ENCODE assay signal across 10 cellular contexts in genomic region chr2:28394997-28395333, GRCh38. TPM values are rescaled to one million over a fixed set of nuclear protein-coding genes. Genes with fewer than 3 reads are reported as not detected.
DNase-seq lines count a peak whose midpoint lies in the region.
"Had no signal": no experiment of that assay in that cellular context is flagged by ENCODE, and none has a peak within 500 bp of the region (broad histone marks: within the 10 kb centered on the region; RNA-seq: fewer than 3 reads in every experiment).

No MANE protein-coding gene starts in this region.

- no peak overlapping the region for H3K4me3 Mint-ChIP-seq in activated naive CD4-positive, alpha-beta T cell treated with anti-CD3 and anti-CD28 coated beads, Interleukin-2, amount 50 U/mL, for 24 hours
- H3K4me3 Mint-ChIP-seq: B cell had no signal

- no peaks in the 10 kb centered on the region for H3K36me3 Mint-ChIP-seq in activated naive CD4-positive, alpha-beta T cell treated with anti-CD3 and anti-CD28 coated beads, Interleukin-2, amount 50 U/mL, for 24 hours

- peak overlapping the region; percentile 85 to 87 for H3K4me3 ChIP-seq in duodenal mucosa (ENCODE audit: low read depth in 1 of 2, low read length in 2 of 2)
- peak overlapping the region; percentile 72 to 93 for H3K4me3 ChIP-seq in mucosa of rectum (ENCODE audit: low read length in 2 of 2)
- H3K4me3 ChIP-seq in urinary bladder (ENCODE audit: low read depth, low read length) = peak overlapping the region; percentile 98

- peaks cover 7% of the 10 kb centered on the region for H3K4me1 Mint-ChIP-seq in activated naive CD4-positive, alpha-beta T cell treated with anti-CD3 and anti-CD28 coated beads, Interleukin-2, amount 50 U/mL, for 24 hours

- H3K36me3 ChIP-seq in duodenal mucosa (ENCODE audit: control insufficient read depth in 1 of 2, insufficient read depth in 2 of 2, low read length in 2 of 2) = peaks cover 9 to 21% of the 10 kb centered on the region in 2 donors
- peaks cover 11 to 17% of the 10 kb centered on the region in 2 donors for H3K36me3 ChIP-seq in mucosa of rectum (ENCODE audit: control insufficient read depth in 2 of 2, insufficient read depth in 2 of 2, low read length in 2 of 2)
- H3K36me3 ChIP-seq in urinary bladder (ENCODE audit: insufficient read depth) = no peaks in the 10 kb centered on the region

- peak overlapping the region; percentile 81 to 100 for H3K9ac ChIP-seq in duodenal mucosa (ENCODE audit: low read depth in 1 of 2, low read length in 2 of 2)
- H3K9ac ChIP-seq in mucosa of rectum (ENCODE audit: low read depth in 1 of 2, low read length in 2 of 2) = peak overlapping the region; percentile 99

- peak overlapping the region; percentile 52 for H3K27ac Mint-ChIP-seq in activated naive CD4-positive, alpha-beta T cell treated with anti-CD3 and anti-CD28 coated beads, Interleukin-2, amount 50 U/mL, for 24 hours

- WGBS in urinary bladder = 1% methylated on average over 7 of the region's 7 CpGs

- H3K27me3 Mint-ChIP-seq in activated naive CD4-positive, alpha-beta T cell treated with anti-CD3 and anti-CD28 coated beads, Interleukin-2, amount 50 U/mL, for 24 hours = no peaks in the 10 kb centered on the region

- peaks cover 39 to 41% of the 10 kb centered on the region in 2 donors for H3K4me1 ChIP-seq in duodenal mucosa (ENCODE audit: control insufficient read depth in 1 of 2, insufficient read depth in 2 of 2, low read length in 2 of 2)
- H3K4me1 ChIP-seq in mucosa of rectum (ENCODE audit: control insufficient read depth in 2 of 2, insufficient read depth in 2 of 2, low read length in 2 of 2) = peaks cover 24 to 46% of the 10 kb centered on the region in 2 donors
- peaks cover 1% of the 10 kb centered on the region for H3K4me1 ChIP-seq in urinary bladder (ENCODE audit: insufficient read depth)

- H3K9me3 Mint-ChIP-seq in activated naive CD4-positive, alpha-beta T cell treated with anti-CD3 and anti-CD28 coated beads, Interleukin-2, amount 50 U/mL, for 24 hours = no peaks in the 10 kb centered on the region

- no peak for DNase-seq in activated naive CD4-positive, alpha-beta T cell (lab: John Stamatoyannopoulos, UW)
- no peak for DNase-seq in anterior cingulate cortex (lab: John Stamatoyannopoulos, UW)
- DNase-seq in NCI-H2196 (lab: John Stamatoyannopoulos, UW; ENCODE audit: unreplicated experiment) = no peak
- no peak for DNase-seq in T-helper 2 cell
- DNase-seq: activated CD4-positive, alpha-beta T cell treated with anti-CD3 and anti-CD28 coated beads, Interleukin-2, amount 50 U/mL, for 1 hour had no signal

- peak overlapping the region; percentile 99 for H3K27ac ChIP-seq in duodenal mucosa (ENCODE audit: low read depth, low read length)
- peak overlapping the region; percentile 99 to 100 for H3K27ac ChIP-seq in mucosa of rectum (ENCODE audit: low read depth in 2 of 2, low read length in 2 of 2)
- H3K27ac ChIP-seq in urinary bladder (ENCODE audit: low read depth) = peak overlapping the region; percentile 100

- no peaks in the 10 kb centered on the region for H3K27me3 ChIP-seq in duodenal mucosa (ENCODE audit: control insufficient read depth in 1 of 2, insufficient read depth in 2 of 2, low read length in 2 of 2)
- no peaks in the 10 kb centered on the region for H3K27me3 ChIP-seq in mucosa of rectum (ENCODE audit: control insufficient read depth in 2 of 2, insufficient read depth in 2 of 2, low read length in 2 of 2)

- H3K9me3 ChIP-seq in duodenal mucosa (ENCODE audit: control insufficient read depth in 1 of 2, low read length in 2 of 2) (no peaks in the 10 kb centered on the region), mucosa of rectum (ENCODE audit: control insufficient read depth in 2 of 2, low read length in 2 of 2) (no peaks in the 10 kb centered on the region)

RNA-seq across cellular contexts. Expression of gene FOSL2, which starts 2.3 kb away (rescaled TPM):
- total RNA-seq in urinary bladder = 40.9 TPM
- 112 TPM for polyA plus RNA-seq in urinary bladder
